Comparison of ENCODE assay signal across 3 cellular contexts in genomic region chr3:138007898-138008297, GRCh38.
TF ChIP-seq lines count a peak whose summit lies in the region.

No MANE protein-coding gene starts in this region.

TF ChIP-seq in HEK293, 187 proteins besides CTCF, POLR2A, EP300 and RAD21 (continued from another document):
- TF ChIP-seq REST (tag by site-specific recombination; IDR thresholded peaks at IDR 0.05) (no peak), ZNF529 (tag by site-specific recombination; IDR thresholded peaks at IDR 0.05; ENCODE audit: insufficient replicate concordance) (no peak), ZNF660 (tag by site-specific recombination; IDR thresholded peaks at IDR 0.05) (no peak), PRDM1 (tag by site-specific recombination; IDR thresholded peaks at IDR 0.05) (no peak), EGR2 (tag by site-specific recombination; IDR thresholded peaks at IDR 0.05; ENCODE audit: low read depth) (peak; percentile 35; the same call in 1 of the 2 replicates), GLI4 (tag by site-specific recombination; IDR thresholded peaks at IDR 0.05) (no peak)

TF ChIP-seq in K562, 482 proteins besides CTCF, POLR2A, EP300 and RAD21 (continued from another document):
- TF ChIP-seq FOXO4 (CRISPR knock-in tag; IDR thresholded peaks at IDR 0.05), result no peak
TF ChIP-seq in K562: peak in this region for 1.

TF ChIP-seq in WTC11, 78 proteins besides CTCF, POLR2A, EP300 and RAD21 (continued from another document):
- no peak for TF ChIP-seq E2F1 (CRISPR knock-in tag; IDR thresholded peaks at IDR 0.05)
- TF ChIP-seq EMX1 (CRISPR knock-in tag; IDR thresholded peaks at IDR 0.05), result no peak
- TF ChIP-seq TP53 (CRISPR knock-in tag; IDR thresholded peaks at IDR 0.05), result no peak
- TF ChIP-seq ZNF281 (CRISPR knock-in tag; IDR thresholded peaks at IDR 0.05), result no peak
- no peak for TF ChIP-seq ZNF671 (CRISPR knock-in tag; IDR thresholded peaks at IDR 0.05)
- no peak for TF ChIP-seq IRF2 (CRISPR knock-in tag; IDR thresholded peaks at IDR 0.05; ENCODE audit: borderline replicate concordance, low read depth)
- no peak for TF ChIP-seq HMGA2 (CRISPR knock-in tag; IDR thresholded peaks at IDR 0.05)
- no peak for TF ChIP-seq KAT7 (CRISPR knock-in tag; IDR thresholded peaks at IDR 0.05; ENCODE audit: borderline replicate concordance)
- no peak for TF ChIP-seq ATF6 (CRISPR knock-in tag; IDR thresholded peaks at IDR 0.05)
- TF ChIP-seq ZNF396 (CRISPR knock-in tag; IDR thresholded peaks at IDR 0.05; ENCODE audit: borderline replicate concordance), result no peak
- no peak for TF ChIP-seq PRDM15 (CRISPR knock-in tag; IDR thresholded peaks at IDR 0.05)
- no peak for TF ChIP-seq ZNF532 (CRISPR knock-in tag; IDR thresholded peaks at IDR 0.05; ENCODE audit: borderline replicate concordance)
